Comparison of ENCODE assay signal across 1 cellular context in genomic region chr9:129667850-129668249, GRCh38.
TF ChIP-seq lines count a peak whose summit lies in the region.

No MANE protein-coding gene starts in this region.

TF ChIP-seq in GM23338, 12 proteins besides CTCF, POLR2A, EP300 and RAD21 (continued from another document):
- TF ChIP-seq REST (IDR thresholded peaks at IDR 0.05; ENCODE audit: unreplicated experiment) (no peak), STAT1 (IDR thresholded peaks at IDR 0.05; ENCODE audit: unreplicated experiment) (no peak), ZNF462 (CRISPR knock-in tag; IDR thresholded peaks at IDR 0.05) (no peak), EZH2 (IDR thresholded peaks at IDR 0.05; ENCODE audit: low read depth, unreplicated experiment) (no peak), EZH2phosphoT487 (IDR thresholded peaks at IDR 0.05; ENCODE audit: unreplicated experiment) (no peak), CREB1 (CRISPR knock-in tag; IDR thresholded peaks at IDR 0.05; ENCODE audit: low read depth) (no peak), JUNB (IDR thresholded peaks at IDR 0.05; ENCODE audit: unreplicated experiment) (no peak), NANOG (IDR thresholded peaks at IDR 0.05; ENCODE audit: borderline replicate concordance) (no peak), ZNF114 (CRISPR knock-in tag; IDR thresholded peaks at IDR 0.05) (no peak), ETS1 (IDR thresholded peaks at IDR 0.05) (no peak)
